In genomic region chr12:4434299-4434698, GRCh38 we compare ENCODE assay signal across 28 cellular contexts. TPM values are rescaled to one million over a fixed set of nuclear protein-coding genes. Genes with fewer than 3 reads are reported as not detected.
DNase-seq lines count a peak whose midpoint lies in the region; ATAC-seq and TF ChIP-seq lines count a peak whose summit lies in the region.
"Had no signal": no experiment of that assay in that cellular context is flagged by ENCODE, and none has a peak within 500 bp of the region (broad histone marks: within the 10 kb centered on the region; RNA-seq: fewer than 3 reads in every experiment).

No MANE protein-coding gene starts in this region.

- H3K4me1 Mint-ChIP-seq in natural killer cell treated with Interleukin-12 subunit alpha and Interleukin-12 subunit beta and Interleukin-15 and Interleukin-18, amount 100 ng/mL, for 72 hours (ENCODE audit: low read depth in 2 of 2), result no peaks in the 10 kb centered on the region
- no peaks in the 10 kb centered on the region for H3K4me1 Mint-ChIP-seq in natural killer cell
- no peaks in the 10 kb centered on the region for H3K4me1 Mint-ChIP-seq in progenitor cell of endocrine pancreas (ENCODE audit: low read depth)

- TF ChIP-seq CTCF in natural killer cell (IDR thresholded peaks at IDR 0.05), result no peak
- no peak for TF ChIP-seq CTCF in progenitor cell of endocrine pancreas (IDR thresholded peaks at IDR 0.05; ENCODE audit: unreplicated experiment)
- TF ChIP-seq CTCF in vagina (IDR thresholded peaks at IDR 0.05), result no peak
- no peak for TF ChIP-seq CTCF in osteoblast (IDR thresholded peaks at IDR 0.05; ENCODE audit: extremely low read depth, low read depth, low read length)

- H3K4me1 ChIP-seq in vagina, result no peaks in the 10 kb centered on the region
- no peaks in the 10 kb centered on the region for H3K4me1 ChIP-seq in osteoblast (ENCODE audit: insufficient read depth, low read length)
- H3K4me1 ChIP-seq: A549, ascending aorta, suprapubic skin had no signal

- no peaks in the 10 kb centered on the region for H3K36me3 ChIP-seq in vagina
- H3K36me3 ChIP-seq in osteoblast (ENCODE audit: insufficient read depth, low read length), result no peaks in the 10 kb centered on the region
- H3K36me3 ChIP-seq: ascending aorta, left lung, suprapubic skin had no signal

- no peak overlapping the region for H3K27ac ChIP-seq in vagina
- H3K27ac ChIP-seq in osteoblast (ENCODE audit: low read depth, low read length), result no peak overlapping the region
- H3K27ac ChIP-seq: A549, ascending aorta, left lung, suprapubic skin had no signal

- H3K4me2 ChIP-seq in osteoblast (ENCODE audit: insufficient read depth, low read length), result no peak overlapping the region
- H3K4me2 ChIP-seq: A549 had no signal

- no peaks in the 10 kb centered on the region for H3K27me3 ChIP-seq in vagina
- H3K27me3 ChIP-seq in osteoblast (ENCODE audit: insufficient read depth, low read length), result no peaks in the 10 kb centered on the region
- H3K27me3 ChIP-seq: ascending aorta had no signal

- H3K4me3 Mint-ChIP-seq in natural killer cell treated with Interleukin-12 subunit alpha and Interleukin-12 subunit beta and Interleukin-15 and Interleukin-18, amount 100 ng/mL, for 72 hours, result no peak overlapping the region
- H3K4me3 Mint-ChIP-seq in natural killer cell (no peak overlapping the region), progenitor cell of endocrine pancreas (ENCODE audit: low read depth) (no peak overlapping the region)
- H3K4me3 Mint-ChIP-seq: activated naive CD8-positive, alpha-beta T cell treated with anti-CD3 and anti-CD28 coated beads, Interleukin-2, amount 10 ng/mL, durations not matched to agents 7 days and 5 days; activated T-cell treated with anti-CD3 and anti-CD28 coated beads, Interleukin-2, amount 50 U/mL, for 4 hours; effector memory CD8-positive, alpha-beta T cell; memory B cell; T-helper 17 cell had no signal

- no peak for TF ChIP-seq POLR2A in vagina (IDR thresholded peaks at IDR 0.05)

- intact Hi-C loops in natural killer cell (cut with micrococcal nuclease), result no loop called here
- intact Hi-C loops in vagina (cut with DNase I), result no loop called here

- no peaks in the 10 kb centered on the region for H3K9me3 Mint-ChIP-seq in natural killer cell treated with Interleukin-12 subunit alpha and Interleukin-12 subunit beta and Interleukin-15 and Interleukin-18, amount 100 ng/mL, for 72 hours
- H3K9me3 Mint-ChIP-seq in natural killer cell (no peaks in the 10 kb centered on the region), progenitor cell of endocrine pancreas (ENCODE audit: low read depth) (no peaks in the 10 kb centered on the region)
- H3K9me3 Mint-ChIP-seq: activated naive CD8-positive, alpha-beta T cell treated with anti-CD3 and anti-CD28 coated beads, Interleukin-2, amount 10 ng/mL, durations not matched to agents 7 days and 5 days; activated T-cell treated with anti-CD3 and anti-CD28 coated beads, Interleukin-2, amount 50 U/mL, for 4 hours; effector memory CD8-positive, alpha-beta T cell; memory B cell had no signal

- H4K20me1 ChIP-seq in osteoblast (ENCODE audit: insufficient read depth, low read length), result no peaks in the 10 kb centered on the region

- H3K4me3 ChIP-seq in vagina (no peak overlapping the region), osteoblast (ENCODE audit: insufficient read depth, low read length) (no peak overlapping the region)
- H3K4me3 ChIP-seq: A549, ascending aorta, left lung, suprapubic skin had no signal

- no peaks in the 10 kb centered on the region for H3K79me2 ChIP-seq in osteoblast (ENCODE audit: insufficient read depth, low read length)

- H2AFZ ChIP-seq in osteoblast (ENCODE audit: low read length), result no peak overlapping the region

- DNase-seq in natural killer cell treated with Interleukin-12 subunit alpha and Interleukin-12 subunit beta and Interleukin-15 and Interleukin-18, amount 100 ng/mL, for 72 hours (ENCODE audit: low spot score), result no peak
- DNase-seq in natural killer cell (no peak), ecto neural progenitor cell (ENCODE audit: low spot score) (peak; percentile 38), progenitor cell of endocrine pancreas (ENCODE audit: low spot score, unreplicated experiment) (peak; percentile 7), vagina (ENCODE audit: extremely low spot score in 2 of 2) (peak; percentile 62 to 82), activated gamma-delta T cell treated with Interleukin-2 at 50 U/mL for 16 hours (no peak), NCI-H146 (lab: John Stamatoyannopoulos, UW) (no peak), osteoblast (ENCODE audit: insufficient read length, low spot score, missing footprints) (no peak)
- DNase-seq: activated CD4-positive, CD25-positive, alpha-beta regulatory T cell treated with anti-CD3 and anti-CD28 coated beads, Interleukin-2, amount 50 U/mL, for 72 hours; activated gamma-delta T cell; activated naive CD8-positive, alpha-beta T cell treated with anti-CD3 and anti-CD28 coated beads, Interleukin-2, amount 10 ng/mL, durations not matched to agents 7 days and 5 days; activated T-cell treated with anti-CD3 and anti-CD28 coated beads, Interleukin-2, amount 50 U/mL, for 4 hours; DMS 273 treated with DMSO at 0.1 percent for 48 hours; effector memory CD8-positive, alpha-beta T cell; erythroblast; left lung; NCI-H1436; NCI-H2081 treated with DMSO at 0.1 percent for 48 hours; NCI-H526 treated with DMSO at 0.1 percent for 48 hours; stimulated activated naive CD4-positive, alpha-beta T cell; T-helper 17 cell had no signal

- ATAC-seq in natural killer cell treated with Interleukin-12 subunit alpha and Interleukin-12 subunit beta and Interleukin-15 and Interleukin-18, amount 100 ng/mL, for 72 hours, result peak; percentile 16 to 34
- ATAC-seq in natural killer cell, result no peak
- ATAC-seq: A549; activated T-cell treated with anti-CD3 and anti-CD28 coated beads, Interleukin-2, amount 50 U/mL, for 4 hours; effector memory CD8-positive, alpha-beta T cell; Right ventricle myocardium inferior; SK-N-SH treated with all-trans-retinoic acid at 6 μM for 48 hours; T-helper 17 cell had no signal

- H3K36me3 Mint-ChIP-seq in natural killer cell treated with Interleukin-12 subunit alpha and Interleukin-12 subunit beta and Interleukin-15 and Interleukin-18, amount 100 ng/mL, for 72 hours, result no peaks in the 10 kb centered on the region
- H3K36me3 Mint-ChIP-seq in natural killer cell, result no peaks in the 10 kb centered on the region
- H3K36me3 Mint-ChIP-seq in progenitor cell of endocrine pancreas (ENCODE audit: insufficient read depth), result no peaks in the 10 kb centered on the region
- H3K36me3 Mint-ChIP-seq: activated naive CD8-positive, alpha-beta T cell treated with anti-CD3 and anti-CD28 coated beads, Interleukin-2, amount 10 ng/mL, durations not matched to agents 7 days and 5 days; memory B cell had no signal

- H3K9me3 ChIP-seq in vagina (no peaks in the 10 kb centered on the region), osteoblast (ENCODE audit: low read depth, low read length) (no peaks in the 10 kb centered on the region)
- H3K9me3 ChIP-seq: ascending aorta, left lung, suprapubic skin had no signal

- peaks cover 4 to 6% of the 10 kb centered on the region in 2 donors for H3K27me3 Mint-ChIP-seq in natural killer cell treated with Interleukin-12 subunit alpha and Interleukin-12 subunit beta and Interleukin-15 and Interleukin-18, amount 100 ng/mL, for 72 hours
- H3K27me3 Mint-ChIP-seq in natural killer cell (ENCODE audit: low read depth in 2 of 2), result peaks cover 4 to 9% of the 10 kb centered on the region in 2 donors
- H3K27me3 Mint-ChIP-seq in progenitor cell of endocrine pancreas, result peaks cover 47% of the 10 kb centered on the region

- H3K27ac Mint-ChIP-seq in natural killer cell treated with Interleukin-12 subunit alpha and Interleukin-12 subunit beta and Interleukin-15 and Interleukin-18, amount 100 ng/mL, for 72 hours, result no peak overlapping the region
- H3K27ac Mint-ChIP-seq in natural killer cell, result no peak overlapping the region
- H3K27ac Mint-ChIP-seq in progenitor cell of endocrine pancreas, result no peak overlapping the region
- H3K27ac Mint-ChIP-seq: activated naive CD8-positive, alpha-beta T cell treated with anti-CD3 and anti-CD28 coated beads, Interleukin-2, amount 10 ng/mL, durations not matched to agents 7 days and 5 days; effector memory CD8-positive, alpha-beta T cell; memory B cell; T-helper 17 cell had no signal

RNA-seq across cellular contexts. Expression of gene FGF6, which starts 11.3 kb away (rescaled TPM):
- not detected for total RNA-seq in natural killer cell treated with Interleukin-12 subunit alpha and Interleukin-12 subunit beta and Interleukin-15 and Interleukin-18, amount 100 ng/mL, for 72 hours
- total RNA-seq in natural killer cell, result not detected
- total RNA-seq in progenitor cell of endocrine pancreas, result not detected in 2 replicates
- total RNA-seq in vagina, result not detected
- not detected in 2 replicates for total RNA-seq in osteoblast
- total RNA-seq: activated naive CD8-positive, alpha-beta T cell treated with anti-CD3 and anti-CD28 coated beads, Interleukin-2, amount 10 ng/mL, durations not matched to agents 7 days and 5 days; activated T-cell treated with anti-CD3 and anti-CD28 coated beads, Interleukin-2, amount 50 U/mL, for 4 hours; ascending aorta; left lung; pulmonary artery endothelial cell; Right ventricle myocardium inferior; suprapubic skin; T-helper 17 cell had no signal

RNA-seq across cellular contexts. Expression of gene FGF23, which starts 54.8 kb away (rescaled TPM):
- not detected for total RNA-seq in natural killer cell treated with Interleukin-12 subunit alpha and Interleukin-12 subunit beta and Interleukin-15 and Interleukin-18, amount 100 ng/mL, for 72 hours
- total RNA-seq in natural killer cell (not detected), progenitor cell of endocrine pancreas (0.14 and 0.40 TPM in 2 replicates), vagina (not detected), osteoblast (not detected in 2 replicates)
- total RNA-seq: activated naive CD8-positive, alpha-beta T cell treated with anti-CD3 and anti-CD28 coated beads, Interleukin-2, amount 10 ng/mL, durations not matched to agents 7 days and 5 days; activated T-cell treated with anti-CD3 and anti-CD28 coated beads, Interleukin-2, amount 50 U/mL, for 4 hours; ascending aorta; left lung; pulmonary artery endothelial cell; Right ventricle myocardium inferior; suprapubic skin; T-helper 17 cell had no signal

Comparison
In these comparisons a context has a peak if more than half of its experiments do, and no peak if none do; other contexts are left out.
1. ATAC-seq: peak in natural killer cell treated with Interleukin-12 subunit alpha and Interleukin-12 subunit beta and Interleukin-15 and Interleukin-18, amount 100 ng/mL, for 72 hours (2 of 2); none in natural killer cell (0 of 3).
2. DNase-seq: peak in ecto neural progenitor cell (single experiment), progenitor cell of endocrine pancreas (single experiment) and vagina (2 of 2); none in natural killer cell treated with Interleukin-12 subunit alpha and Interleukin-12 subunit beta and Interleukin-15 and Interleukin-18, amount 100 ng/mL, for 72 hours (single experiment), natural killer cell (single experiment), activated gamma-delta T cell treated with Interleukin-2 at 50 U/mL for 16 hours (single experiment), NCI-H146 (single experiment) and osteoblast (single experiment).